ENCODE assay signal across 8 cellular contexts in the genomic region with DNA sequence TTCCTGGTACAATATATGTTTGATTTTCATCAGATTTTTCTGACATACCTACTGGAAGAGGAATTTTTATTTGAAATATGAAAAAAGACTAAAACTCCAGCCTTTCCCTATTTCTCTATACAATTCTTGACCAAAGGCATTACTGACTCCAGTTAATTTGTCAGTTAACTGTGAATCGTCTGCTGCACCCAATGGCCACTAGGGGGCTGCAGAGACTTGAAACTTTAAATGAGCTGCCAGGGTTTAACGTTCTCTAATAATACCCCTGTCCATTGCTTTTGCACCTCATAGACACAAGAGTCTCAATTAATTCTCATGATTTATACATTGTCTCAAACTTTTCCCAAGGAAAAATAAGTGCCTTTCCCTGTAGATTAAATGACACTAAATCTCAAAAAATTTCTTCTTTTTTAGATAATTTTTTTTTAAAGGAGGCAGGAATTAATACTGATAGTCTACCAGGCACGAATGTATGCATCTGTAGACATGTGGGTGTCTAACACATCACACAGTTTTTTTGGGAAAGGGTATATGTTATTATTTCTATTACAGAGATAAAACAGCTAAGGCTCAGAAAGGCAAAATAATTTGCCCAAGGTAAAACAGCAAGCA.
DNase-seq lines count a peak whose midpoint lies in the region; ATAC-seq and TF ChIP-seq lines count a peak whose summit lies in the region.

No MANE protein-coding gene starts in this region.

- ATAC-seq in HG02885 (IDR thresholded peaks at IDR 0.05; ENCODE audit: poor library complexity, unreplicated experiment) (no peak), GM21717 (IDR thresholded peaks at IDR 0.05; ENCODE audit: unreplicated experiment) (no peak)

- H3K4me3 ChIP-seq in fibroblast of mammary gland (ENCODE audit: control insufficient read depth, low read depth, low read length) = no peak overlapping the region

- peak; percentile 91 for TF ChIP-seq CTCF in fibroblast of mammary gland (conservative IDR thresholded peaks at IDR 0.05; ENCODE audit: control insufficient read depth, insufficient read depth, low read depth, low read length)

- peak; percentile 67 for DNase-seq in EH (ENCODE audit: low read depth)
- peak; percentile 35 for DNase-seq in HK-2 (ENCODE audit: unreplicated experiment)
- peak; percentile 60 for DNase-seq in NCI-H748 (lab: John Stamatoyannopoulos, UW; ENCODE audit: unreplicated experiment)
- DNase-seq in activated T-cell treated with anti-CD3 and anti-CD28 coated beads for 1 hour (ENCODE audit: low read depth) = peak; percentile 16
- DNase-seq in fibroblast of mammary gland (ENCODE audit: low read depth) = peak; percentile 64
- peak in 38 of 56 donors; percentile 4 to 79 (median 26) for DNase-seq in nucleus accumbens (lab: John Stamatoyannopoulos, UW)

Comparison
In these comparisons a context has a peak if more than half of its experiments do, and no peak if none do; other contexts are left out.
1. DNase-seq: peak in every context shown above with its lines; median percentile 67 in EH; 64 in fibroblast of mammary gland; 60 in NCI-H748; 35 in HK-2; 26 in nucleus accumbens; 16 in activated T-cell treated with anti-CD3 and anti-CD28 coated beads for 1 hour.